18 cellular contexts compared by ENCODE assay signal in genomic region chr7:99362801-99363200, GRCh38. TPM values are rescaled to one million over a fixed set of nuclear protein-coding genes. Genes with fewer than 3 reads are reported as not detected.
DNase-seq lines count a peak whose midpoint lies in the region; ATAC-seq and TF ChIP-seq lines count a peak whose summit lies in the region.
"Had no signal": no experiment of that assay in that cellular context is flagged by ENCODE, and none has a peak within 500 bp of the region (broad histone marks: within the 10 kb centered on the region; RNA-seq: fewer than 3 reads in every experiment).

No MANE protein-coding gene starts in this region.

- POLR2A ChIA-PET in AG04449 (lab: Yijun Ruan, JAX) = interaction anchor here (1.2 kb wide), 1 partner anchor 13 kb away, joined by 4 read pairs; no protein-coding TSS in a partner anchor
- POLR2A ChIA-PET in CD4-positive, alpha-beta T cell (lab: Charles Lee) = no interaction called here

- no peak for ATAC-seq in HG03460 (IDR thresholded peaks at IDR 0.05; ENCODE audit: unreplicated experiment)
- no peak for ATAC-seq in CD4-positive, alpha-beta T cell (ENCODE audit: poor library complexity)
- ATAC-seq: activated CD8-positive, alpha-beta T cell treated with anti-CD3 and anti-CD28 coated beads, Interleukin-2, amount 10 ng/mL, durations not matched to agents 7 days and 5 days; esophagus mucosa; left cardiac atrium had no signal

- TF ChIP-seq CTCF in AG04449 (IDR thresholded peaks at IDR 0.05; ENCODE audit: insufficient read depth, low read length, missing control alignments) (no peak), fibroblast of villous mesenchyme (IDR thresholded peaks at IDR 0.05; ENCODE audit: insufficient read depth, low read depth, low read length) (no peak), tibial artery (IDR thresholded peaks at IDR 0.05) (no peak)
- TF ChIP-seq CTCF in CD4-positive, alpha-beta T cell (IDR thresholded peaks at IDR 0.05) = no peak

- no peaks in the 10 kb centered on the region for H3K9me3 ChIP-seq in CD4-positive, alpha-beta T cell (ENCODE audit: control insufficient read depth, low read length)
- H3K9me3 ChIP-seq in tibial artery = no peaks in the 10 kb centered on the region
- H3K9me3 ChIP-seq: sigmoid colon, thyroid gland had no signal

- no peak overlapping the region for H3K4me3 Mint-ChIP-seq in CD4-positive, alpha-beta T cell
- H3K4me3 Mint-ChIP-seq: activated CD8-positive, alpha-beta T cell treated with anti-CD3 and anti-CD28 coated beads, Interleukin-2, amount 10 ng/mL, durations not matched to agents 7 days and 5 days had no signal

- H3K9me3 Mint-ChIP-seq in CD4-positive, alpha-beta T cell = no peaks in the 10 kb centered on the region

- H3K36me3 Mint-ChIP-seq in CD4-positive, alpha-beta T cell (ENCODE audit: low read depth) = peaks cover 78% of the 10 kb centered on the region

- H3K4me1 ChIP-seq in tibial artery = no peaks in the 10 kb centered on the region
- H3K4me1 ChIP-seq: sigmoid colon, thyroid gland had no signal

- H3K27me3 Mint-ChIP-seq in CD4-positive, alpha-beta T cell = no peaks in the 10 kb centered on the region

- DNase-seq in AG04449 (ENCODE audit: low read depth, low spot score) (peak; percentile 61), GM04504 (ENCODE audit: low read depth) (peak; percentile 76), amniotic stem cell (lab: John Stamatoyannopoulos, UW) (peak; percentile 52), fibroblast of villous mesenchyme (ENCODE audit: low read depth) (peak; percentile 86), NCI-H446 treated with DMSO at 0.1 percent for 48 hours (lab: John Stamatoyannopoulos, UW) (no peak), tibial artery (no peak)
- DNase-seq in CD4-positive, alpha-beta T cell = no peak
- DNase-seq: activated CD8-positive, alpha-beta T cell treated with anti-CD3 and anti-CD28 coated beads, Interleukin-2, amount 10 ng/mL, durations not matched to agents 7 days and 5 days; anterior cingulate cortex; dermis blood vessel endothelial cell; DMS153; left cardiac atrium; occipital lobe; stimulated activated CD4-positive, alpha-beta T cell treated with anti-CD3 and anti-CD28 coated beads, Interleukin-4, amount 100 ng/mL, for 4 hours; thyroid gland had no signal

- no peak overlapping the region for H3K4me3 ChIP-seq in AG04449 (ENCODE audit: low read depth, low read length)
- no peak overlapping the region for H3K4me3 ChIP-seq in fibroblast of villous mesenchyme (ENCODE audit: low read depth, low read length)
- H3K4me3 ChIP-seq in tibial artery = no peak overlapping the region
- H3K4me3 ChIP-seq: sigmoid colon, thyroid gland had no signal

- no peak overlapping the region for H3K27ac ChIP-seq in CD4-positive, alpha-beta T cell (ENCODE audit: low read depth, low read length)
- H3K27ac ChIP-seq in tibial artery = no peak overlapping the region
- H3K27ac ChIP-seq: sigmoid colon, thyroid gland had no signal

- no peak overlapping the region for H3K27ac Mint-ChIP-seq in CD4-positive, alpha-beta T cell
- H3K27ac Mint-ChIP-seq: activated CD8-positive, alpha-beta T cell treated with anti-CD3 and anti-CD28 coated beads, Interleukin-2, amount 10 ng/mL, durations not matched to agents 7 days and 5 days had no signal

- H3K36me3 ChIP-seq in tibial artery = peaks cover 83 to 99% (median 92%) of the 10 kb centered on the region in 3 donors

- H3K4me1 Mint-ChIP-seq in CD4-positive, alpha-beta T cell (ENCODE audit: low read depth) = no peaks in the 10 kb centered on the region

- intact Hi-C loops in CD4-positive, alpha-beta T cell (cut with DNase I, micrococcal nuclease) = loop anchor here in 1 of 2 experiments (10.0 kb wide), 1 partner anchor 472 kb away; no protein-coding TSS in a partner anchor
- intact Hi-C loops in tibial artery (cut with DNase I; ENCODE audit: low total_unique reads) = no loop called here

- CTCF ChIA-PET in AG04449 (lab: Yijun Ruan, JAX) = interaction anchor here (1.9 kb wide), 1 partner anchor 52 kb away, joined by 5 read pairs; no protein-coding TSS in a partner anchor
- CTCF ChIA-PET in CD4-positive, alpha-beta T cell (lab: Charles Lee) = interaction anchor here (0.8 kb wide), 1 partner anchor 24 kb away, joined by 3 read pairs; no protein-coding TSS in a partner anchor

- H3K27me3 ChIP-seq in CD4-positive, alpha-beta T cell (ENCODE audit: control insufficient read depth, insufficient read depth, low read length) = no peaks in the 10 kb centered on the region
- H3K27me3 ChIP-seq in tibial artery = no peaks in the 10 kb centered on the region
- H3K27me3 ChIP-seq: sigmoid colon, thyroid gland had no signal

RNA-seq across cellular contexts. Expression of gene ARPC1B, which starts 11.7 kb away (rescaled TPM):
- 186 and 241 TPM in 2 replicates for total RNA-seq in fibroblast of villous mesenchyme
- total RNA-seq in CD4-positive, alpha-beta T cell = 10 to 100 TPM; 58.8 to 66.6 TPM

RNA-seq across cellular contexts. Expression of gene ARPC1A, which starts 37.1 kb away (rescaled TPM):
- 158 and 160 TPM in 2 replicates for total RNA-seq in fibroblast of villous mesenchyme
- 10 to 100 TPM; 25.3 to 30.4 TPM for total RNA-seq in CD4-positive, alpha-beta T cell

RNA-seq across cellular contexts. Expression of gene PDAP1, which starts 45.6 kb away (rescaled TPM):
- total RNA-seq in fibroblast of villous mesenchyme = 34.5 and 38.0 TPM in 2 replicates
- 10 to 100 TPM; 35.0 to 38.0 TPM for total RNA-seq in CD4-positive, alpha-beta T cell

RNA-seq across cellular contexts. Expression of gene BUD31, which starts 46.0 kb away (rescaled TPM):
- 101 and 170 TPM in 2 replicates for total RNA-seq in fibroblast of villous mesenchyme
- 100 to 1,000 TPM; 147 to 153 TPM for total RNA-seq in CD4-positive, alpha-beta T cell

Comparison
In these comparisons a context has a peak if more than half of its experiments do, and no peak if none do; other contexts are left out.
1. DNase-seq: peak in AG04449 (single experiment), GM04504 (single experiment), amniotic stem cell (single experiment) and fibroblast of villous mesenchyme (single experiment); none in CD4-positive, alpha-beta T cell (0 of 10), NCI-H446 treated with DMSO at 0.1 percent for 48 hours (single experiment) and tibial artery (0 of 2).